ENCODE assay signal across 9 cellular contexts in the genomic region with DNA sequence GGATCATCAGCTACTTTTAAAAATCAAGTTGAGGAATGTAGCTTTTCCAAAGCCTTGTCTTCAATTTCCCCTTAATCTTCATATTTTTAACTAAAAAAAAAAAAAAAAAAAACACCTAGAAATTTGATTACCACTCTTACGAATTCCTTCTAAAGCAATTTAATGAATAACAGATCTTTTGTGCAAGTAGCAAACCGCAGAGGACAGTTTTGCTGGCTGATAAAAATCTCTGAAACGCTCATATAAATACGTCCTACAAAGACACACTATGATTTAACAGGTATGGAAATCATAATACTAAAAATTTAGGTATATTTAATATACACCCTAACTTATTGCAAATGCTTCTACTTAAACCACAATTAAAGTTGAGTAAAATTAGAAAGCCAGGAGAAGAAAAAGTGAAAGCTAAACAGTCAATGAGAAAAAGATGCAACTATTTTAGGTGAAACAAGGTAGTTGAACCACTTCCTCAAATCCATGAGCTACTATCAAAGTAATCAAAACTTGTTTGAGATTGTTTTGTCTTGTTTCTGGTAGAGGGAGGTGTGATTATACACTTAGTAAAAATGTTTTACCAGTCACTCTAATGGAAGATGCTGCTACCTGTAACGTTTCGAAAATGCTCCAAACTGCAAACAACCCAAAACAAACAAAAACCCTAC. TPM values are rescaled to one million over a fixed set of nuclear protein-coding genes. Genes with fewer than 3 reads are reported as not detected.
DNase-seq lines count a peak whose midpoint lies in the region; ATAC-seq and TF ChIP-seq lines count a peak whose summit lies in the region.
"Had no signal": no experiment of that assay in that cellular context is flagged by ENCODE, and none has a peak within 500 bp of the region (broad histone marks: within the 10 kb centered on the region; RNA-seq: fewer than 3 reads in every experiment).

No MANE protein-coding gene starts in this region.

- POLR2A ChIA-PET in Caco-2 (lab: Charles Lee), result interaction anchor here (0.6 kb wide), 2 partner anchors 22 to 122 kb away, joined by 3 to 6 read pairs; no protein-coding TSS in a partner anchor

- TF ChIP-seq CTCF in Caco-2 (IDR thresholded peaks at IDR 0.05; ENCODE audit: insufficient read depth in 1 of 2, low read depth in 1 of 2, low read length in 1 of 2, severe bottlenecking in 1 of 2, unreplicated experiment in 1 of 2) (no peak), HFFc6 (IDR thresholded peaks at IDR 0.05) (no peak), lower lobe of right lung (IDR thresholded peaks at IDR 0.05) (no peak)

- H3K36me3 Mint-ChIP-seq in Caco-2 (ENCODE audit: insufficient read depth, unreplicated experiment), result peaks cover 46% of the 10 kb centered on the region
- H3K36me3 Mint-ChIP-seq in HFFc6 (ENCODE audit: low read depth), result peaks cover 10% of the 10 kb centered on the region; the same call in 1 of the 2 replicates

- H3K27me3 Mint-ChIP-seq in Caco-2 (ENCODE audit: insufficient read depth, unreplicated experiment), result no peaks in the 10 kb centered on the region
- no peaks in the 10 kb centered on the region for H3K27me3 Mint-ChIP-seq in HFFc6 (ENCODE audit: insufficient read depth)

- H3K4me3 ChIP-seq in Caco-2 (ENCODE audit: low read depth, low read length), result peak overlapping the region; percentile 98
- peak overlapping the region; percentile 86 for H3K4me3 ChIP-seq in adipocyte (ENCODE audit: low read length)
- peak overlapping the region; percentile 88 for H3K4me3 ChIP-seq in lower lobe of right lung
- H3K4me3 ChIP-seq: K562 had no signal

- peak overlapping the region; percentile 89 for H3K4me3 Mint-ChIP-seq in Caco-2 (ENCODE audit: unreplicated experiment)
- peak overlapping the region; percentile 87 for H3K4me3 Mint-ChIP-seq in HFFc6

- TSS peak; percentile 20 for BruUV-seq in Caco-2 (replicated peaks; lab: Mats Ljungman, UMichigan)

- H3K9ac ChIP-seq in adipocyte (ENCODE audit: low read length), result peak overlapping the region; percentile 79

- H3K9me3 Mint-ChIP-seq in Caco-2 (ENCODE audit: unreplicated experiment), result no peaks in the 10 kb centered on the region
- H3K9me3 Mint-ChIP-seq in HFFc6, result no peaks in the 10 kb centered on the region

- H3K27ac Mint-ChIP-seq in Caco-2 (ENCODE audit: unreplicated experiment), result peak overlapping the region; percentile 69
- peak overlapping the region; percentile 64 for H3K27ac Mint-ChIP-seq in HFFc6

- DNase-seq in Caco-2 (no peak), HFFc6 (no peak), adipocyte (ENCODE audit: low read depth) (peak; percentile 64), lower lobe of right lung (no peak), SKM-1 treated with dmso at 0.1 percent for 144 hours (lab: John Stamatoyannopoulos, UW; ENCODE audit: unreplicated experiment) (no peak), left colon (no peak), hepatic stellate cell (ENCODE audit: low spot score) (no peak), ureter (ENCODE audit: low spot score) (no peak)

- ATAC-seq in lower lobe of right lung, result no peak
- no peak for ATAC-seq in left colon
- ATAC-seq: K562 had no signal

- H3K4me1 Mint-ChIP-seq in Caco-2 (ENCODE audit: low read depth, unreplicated experiment) (peaks cover 29% of the 10 kb centered on the region), HFFc6 (ENCODE audit: low read depth) (peaks cover 64% of the 10 kb centered on the region)

- no peaks in the 10 kb centered on the region for H3K36me3 ChIP-seq in Caco-2 (ENCODE audit: control insufficient read depth, insufficient read depth, low read length)
- no peaks in the 10 kb centered on the region for H3K36me3 ChIP-seq in adipocyte (ENCODE audit: control insufficient read depth, insufficient read depth, low read length, severe bottlenecking)
- no peaks in the 10 kb centered on the region for H3K36me3 ChIP-seq in lower lobe of right lung

- intact Hi-C loops in Caco-2 (cut with micrococcal nuclease; ENCODE audit: unreplicated experiment) (no loop called here), lower lobe of right lung (cut with DNase I) (no loop called here), left colon (cut with DNase I, micrococcal nuclease) (no loop called here)

- no peaks in the 10 kb centered on the region for H3K27me3 ChIP-seq in Caco-2 (replicated peaks; ENCODE audit: control insufficient read depth, insufficient read depth, low read length)
- H3K27me3 ChIP-seq in adipocyte (replicated peaks; ENCODE audit: control insufficient read depth, insufficient read depth, low read length), result no peaks in the 10 kb centered on the region
- no peaks in the 10 kb centered on the region for H3K27me3 ChIP-seq in lower lobe of right lung (ENCODE audit: low read depth)

- H3K4me1 ChIP-seq in Caco-2 (peaks cover 18% of the 10 kb centered on the region), adipocyte (ENCODE audit: control insufficient read depth, insufficient read depth, low read length) (peaks cover 14% of the 10 kb centered on the region), lower lobe of right lung (peaks cover 22% of the 10 kb centered on the region)

- H3K9me3 ChIP-seq in Caco-2, result no peaks in the 10 kb centered on the region
- H3K9me3 ChIP-seq in adipocyte (ENCODE audit: control insufficient read depth, low read length), result no peaks in the 10 kb centered on the region
- H3K9me3 ChIP-seq in lower lobe of right lung, result no peaks in the 10 kb centered on the region

- CTCF ChIA-PET in Caco-2 (lab: Charles Lee), result interaction anchor here (0.9 kb wide), 1 partner anchor 141 kb away, joined by 3 read pairs; no protein-coding TSS in a partner anchor

- H3K27ac ChIP-seq in lower lobe of right lung, result no peak overlapping the region

RNA-seq across cellular contexts. Expression of gene PAWR, which starts 2.3 kb away (rescaled TPM):
- total RNA-seq in Caco-2 (2022) (157 and 163 TPM in 2 replicates), lower lobe of right lung (53.5 TPM), left colon (100 to 1,000 TPM; 146 to 151 TPM), ureter (94.1 TPM)
- total RNA-seq in HFFc6 (2021; fragmentation: NEBNext Ultra II Directional; extraction: Animal tissue kit (Norgen Biotek cat#: 25700)), result 10 to 100 TPM; 55.2 to 89.4 (median 70.5) TPM
